In the genomic region with DNA sequence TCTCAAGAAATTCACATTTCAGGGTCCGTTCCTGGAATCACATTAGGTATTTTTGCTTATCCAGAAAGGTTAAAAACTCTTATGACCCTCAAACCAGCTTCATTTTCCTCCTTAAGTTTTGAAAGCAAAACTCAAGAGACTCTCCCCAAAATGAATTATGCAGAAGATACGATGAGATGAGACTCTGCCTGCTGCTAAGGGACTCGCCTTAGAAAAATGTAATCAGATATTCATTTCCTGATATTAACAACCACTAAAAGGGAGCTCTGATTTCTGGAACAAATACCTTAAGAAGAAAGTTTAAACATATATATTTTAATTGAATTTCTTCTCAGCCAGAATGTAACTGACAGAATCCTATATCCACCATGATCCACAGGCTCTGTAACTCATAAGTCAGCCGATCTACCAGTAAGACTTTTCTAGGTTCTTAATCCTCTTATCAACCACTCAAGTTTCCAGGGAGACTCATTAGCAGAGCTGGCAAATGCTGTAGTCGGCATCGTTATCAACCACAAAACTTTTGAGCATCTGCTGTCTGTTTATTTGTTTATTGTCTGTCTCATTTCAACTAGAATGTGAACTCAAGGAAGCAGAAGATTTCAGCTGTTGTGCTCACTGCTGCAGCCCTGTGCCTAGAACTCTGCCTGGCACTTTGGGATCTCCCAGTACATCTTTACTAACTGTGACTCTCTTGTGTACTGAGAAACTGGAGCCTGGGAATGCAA, we compare ENCODE assay signal across 21 cellular contexts.
DNase-seq lines count a peak whose midpoint lies in the region; ATAC-seq and TF ChIP-seq lines count a peak whose summit lies in the region.
"Had no signal": no experiment of that assay in that cellular context is flagged by ENCODE, and none has a peak within 500 bp of the region (broad histone marks: within the 10 kb centered on the region; RNA-seq: fewer than 3 reads in every experiment).

No MANE protein-coding gene starts in this region.

- DNase-seq in AG10803 (ENCODE audit: low read depth) (peak; percentile 52), HFF-Myc (ENCODE audit: extremely low read depth, low read depth) (peak; percentile 25), amniotic epithelial cell (ENCODE audit: low read depth) (peak; percentile 53), iris pigment epithelial cell (ENCODE audit: low read depth) (peak; percentile 80), NCI-H2196 (lab: John Stamatoyannopoulos, UW; ENCODE audit: unreplicated experiment) (no peak), omental fat pad (ENCODE audit: low spot score) (no peak), DMS114 treated with DMSO at 0.1 percent for 48 hours (lab: John Stamatoyannopoulos, UW; ENCODE audit: unreplicated experiment) (no peak)
- DNase-seq: activated CD4-positive, alpha-beta T cell treated with anti-CD3 and anti-CD28 coated beads, Interleukin-2, amount 50 U/mL, for 4 hours; activated gamma-delta T cell treated with Interleukin-2 at 50 U/mL for 16 hours; aorta; Caco-2; cortex of kidney; left ventricle myocardium superior; NCI-H1694; RPMI8226; stimulated activated CD4-positive, alpha-beta T cell treated with anti-CD3 and anti-CD28 coated beads, Interleukin-4, amount 100 ng/mL, for 24 hours; T-helper 1 cell had no signal

- H3K4me3 ChIP-seq in AG10803 (ENCODE audit: low read length), result no peak overlapping the region
- H3K4me3 ChIP-seq in HFF-Myc (replicated peaks; ENCODE audit: low read depth, low read length), result no peak overlapping the region
- H3K4me3 ChIP-seq: GM23338, skin epidermis had no signal

- ATAC-seq in GM21447 (IDR thresholded peaks at IDR 0.05; ENCODE audit: unreplicated experiment) (no peak), omental fat pad (ENCODE audit: low FRiP score) (no peak)
- ATAC-seq: GM23338, HepG2, left ventricle myocardium superior had no signal

- no peak for TF ChIP-seq CTCF in AG10803 (conservative IDR thresholded peaks at IDR 0.05; ENCODE audit: low read length)
- TF ChIP-seq CTCF in HFF-Myc (IDR thresholded peaks at IDR 0.05; ENCODE audit: low read depth, low read length, missing control alignments), result no peak
- no peak for TF ChIP-seq CTCF in omental fat pad (IDR thresholded peaks at IDR 0.05)

Comparison
In these comparisons a context has a peak if more than half of its experiments do, and no peak if none do; other contexts are left out.
1. DNase-seq: peak in AG10803 (single experiment), HFF-Myc (single experiment), amniotic epithelial cell (single experiment) and iris pigment epithelial cell (single experiment); none in NCI-H2196 (single experiment), omental fat pad (single experiment) and DMS114 treated with DMSO at 0.1 percent for 48 hours (single experiment).